In genomic region chr12:51759175-51759574, GRCh38 we compare ENCODE assay signal across 29 cellular contexts.
DNase-seq lines count a peak whose midpoint lies in the region; ATAC-seq and TF ChIP-seq lines count a peak whose summit lies in the region.
"Had no signal": no experiment of that assay in that cellular context is flagged by ENCODE, and none has a peak within 500 bp of the region (broad histone marks: within the 10 kb centered on the region; RNA-seq: fewer than 3 reads in every experiment).

No MANE protein-coding gene starts in this region.

- no peak for TF ChIP-seq POLR2A in tibial nerve (IDR thresholded peaks at IDR 0.05)

- ATAC-seq in left lobe of liver (peak; percentile 9), GM21723 (IDR thresholded peaks at IDR 0.05; ENCODE audit: unreplicated experiment) (no peak), GM21619 (IDR thresholded peaks at IDR 0.05; ENCODE audit: unreplicated experiment) (no peak)
- ATAC-seq: gastroesophageal sphincter had no signal

- H3K36me3 ChIP-seq in OCI-LY7 (ENCODE audit: insufficient read depth, low read length) (no peaks in the 10 kb centered on the region), tibial nerve (no peaks in the 10 kb centered on the region)
- H3K36me3 ChIP-seq: gastroesophageal sphincter, left ventricle myocardium inferior, prostate gland, sigmoid colon had no signal

- H3K9me3 ChIP-seq in OCI-LY7 (ENCODE audit: low read length) (no peaks in the 10 kb centered on the region), tibial nerve (no peaks in the 10 kb centered on the region)
- H3K9me3 ChIP-seq: gastroesophageal sphincter, left ventricle myocardium inferior, neutrophil, prostate gland, sigmoid colon had no signal

- no TSS peak for BruUV-seq in OCI-LY7 (replicated peaks; lab: Mats Ljungman, UMichigan)

- no peaks in the 10 kb centered on the region for H4K20me1 ChIP-seq in OCI-LY7 (ENCODE audit: insufficient read depth, low read length)

- POLR2A ChIA-PET in OCI-LY7 (lab: Charles Lee) = no interaction called here

- no peak for TF ChIP-seq EP300 in tibial nerve (IDR thresholded peaks at IDR 0.05)

- H3K27ac ChIP-seq in OCI-LY7 (ENCODE audit: low read depth, low read length, poor library complexity, severe bottlenecking) (no peak overlapping the region), tibial nerve (no peak overlapping the region)
- H3K27ac ChIP-seq: C4-2B, gastroesophageal sphincter, hepatocyte, KMS-11, left ventricle myocardium inferior, neutrophil, prostate gland, sigmoid colon had no signal

- H3K9me2 ChIP-seq in OCI-LY7 (ENCODE audit: insufficient read depth, low read length) = no peaks in the 10 kb centered on the region

- H3K79me2 ChIP-seq in OCI-LY7 (ENCODE audit: insufficient read depth, low read depth, low read length) = no peaks in the 10 kb centered on the region
- H3K79me2 ChIP-seq: hepatocyte had no signal

- H3K4me1 ChIP-seq in OCI-LY7 (ENCODE audit: insufficient read depth, low read length, poor library complexity, severe bottlenecking) (no peaks in the 10 kb centered on the region), tibial nerve (no peaks in the 10 kb centered on the region)
- H3K4me1 ChIP-seq: gastroesophageal sphincter, left ventricle myocardium inferior, prostate gland, sigmoid colon had no signal

- no peak overlapping the region for H2AFZ ChIP-seq in OCI-LY7 (ENCODE audit: low read length)
- H2AFZ ChIP-seq: hepatocyte had no signal

- intact Hi-C loops in OCI-LY7 (cut with micrococcal nuclease; ENCODE audit: unreplicated experiment) = no loop called here

- TF ChIP-seq CTCF in epithelial cell of esophagus (IDR thresholded peaks at IDR 0.05; ENCODE audit: insufficient read depth, low read depth, low read length, missing control alignments) = no peak
- TF ChIP-seq CTCF in OCI-LY7 (conservative IDR thresholded peaks at IDR 0.05; ENCODE audit: low read length) = no peak
- TF ChIP-seq CTCF in tibial nerve (IDR thresholded peaks at IDR 0.05) = no peak

- peaks cover 0 to 3% of the 10 kb centered on the region in 2 donors for H3K27me3 ChIP-seq in tibial nerve
- H3K27me3 ChIP-seq: gastroesophageal sphincter, hepatocyte, neutrophil, sigmoid colon had no signal

- peak; percentile 9 for DNase-seq in Daoy (ENCODE audit: low read depth)
- peak; percentile 69 for DNase-seq in LHCN-M2 (ENCODE audit: low read depth)
- peak; percentile 14 for DNase-seq in epithelial cell of esophagus (ENCODE audit: low read depth)
- no peak for DNase-seq in left lobe of liver (ENCODE audit: low spot score)
- no peak for DNase-seq in OCI-LY7 (ENCODE audit: low spot score)
- DNase-seq in tibial nerve (ENCODE audit: low spot score in 2 of 2) = no peak
- DNase-seq: activated CD4-positive, alpha-beta T cell treated with anti-CD3 and anti-CD28 coated beads, Interleukin-2, amount 10 ng/mL, durations not matched to agents 24 days and 14 days; activated T-cell treated with anti-CD3 and anti-CD28 coated beads, Interleukin-2, amount 50 U/mL, for 24 hours; Calu3; H9; immature natural killer cell; left ventricle myocardium inferior; NCI-H1436 treated with DMSO at 0.1 percent for 48 hours; NCI-H2171 treated with DMSO at 0.1 percent for 48 hours; NCI-H524 treated with DMSO at 0.1 percent for 48 hours; NK-92 treated with Interleukin-12 subunit alpha and Interleukin-12 subunit beta, amount 100 ng/mL, for 24 hours; SIG-M5; sigmoid colon; stimulated activated naive CD4-positive, alpha-beta T cell; SW 1271; T1000 had no signal

- H3K4me3 ChIP-seq in epithelial cell of esophagus (ENCODE audit: low read length) (no peak overlapping the region), OCI-LY7 (ENCODE audit: low read depth, low read length, poor library complexity, severe bottlenecking) (no peak overlapping the region), tibial nerve (no peak overlapping the region)
- H3K4me3 ChIP-seq: gastroesophageal sphincter, hepatocyte, left ventricle myocardium inferior, prostate gland, sigmoid colon had no signal

- no peak overlapping the region for H3K4me2 ChIP-seq in OCI-LY7 (ENCODE audit: low read length)
- H3K4me2 ChIP-seq: hepatocyte, KMS-11 had no signal

- CTCF ChIA-PET in OCI-LY7 (lab: Charles Lee; ENCODE audit: unreplicated experiment) = no interaction called here

Comparison
In these comparisons a context has a peak if more than half of its experiments do, and no peak if none do; other contexts are left out.
1. DNase-seq: peak in Daoy (single experiment), LHCN-M2 (single experiment) and epithelial cell of esophagus (single experiment); none in left lobe of liver (single experiment), OCI-LY7 (single experiment) and tibial nerve (0 of 2).